ENCODE assay signal across 15 cellular contexts in the genomic region with DNA sequence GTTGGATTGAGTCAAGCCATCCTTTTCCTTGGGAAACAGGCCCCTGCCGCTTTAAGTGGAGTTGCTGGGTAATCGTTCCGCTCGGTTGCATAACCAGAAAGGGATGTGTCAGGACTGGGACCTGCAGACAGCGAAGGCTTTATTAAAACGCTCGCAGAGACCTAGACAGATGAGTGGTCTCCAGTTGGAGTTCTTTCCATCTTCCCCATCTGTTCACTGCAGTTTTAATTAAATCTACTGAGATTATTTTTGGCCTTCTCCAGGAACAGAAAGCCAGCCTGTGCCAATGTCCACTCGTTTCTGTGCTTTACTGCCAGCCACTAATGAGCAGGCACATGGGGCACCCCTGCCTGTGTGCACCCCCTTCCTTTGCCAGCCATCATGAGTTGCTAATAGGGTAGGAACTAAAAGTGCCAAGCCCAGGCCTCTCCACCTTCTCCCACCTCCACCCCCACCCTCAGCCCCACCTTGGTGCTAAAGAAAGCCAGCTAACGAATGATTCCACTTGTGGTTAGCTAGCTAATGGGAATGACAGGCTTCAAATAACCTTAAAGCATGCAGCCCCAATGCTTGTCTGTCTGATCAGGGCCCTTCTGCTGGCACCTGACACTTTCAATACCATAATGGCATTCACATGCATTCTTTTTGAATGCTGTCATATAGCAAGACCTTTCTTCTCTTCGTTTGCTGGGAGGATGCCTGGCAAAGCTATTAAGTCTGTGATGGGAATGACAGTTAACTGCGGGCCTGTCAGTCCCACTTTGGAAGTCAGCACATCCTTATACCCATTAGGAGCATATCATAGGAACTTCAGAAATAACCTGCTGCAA.
DNase-seq lines count a peak whose midpoint lies in the region; ATAC-seq and TF ChIP-seq lines count a peak whose summit lies in the region.
"Had no signal": no experiment of that assay in that cellular context is flagged by ENCODE, and none has a peak within 500 bp of the region (broad histone marks: within the 10 kb centered on the region; RNA-seq: fewer than 3 reads in every experiment).

No MANE protein-coding gene starts in this region.

- no peak overlapping the region for H3K23ac ChIP-seq in trophoblast cell (ENCODE audit: low read length)

- no peak overlapping the region for H3K27ac Mint-ChIP-seq in CD8-positive, alpha-beta T cell

- peak overlapping the region; percentile 43 for H3K14ac ChIP-seq in trophoblast cell (ENCODE audit: low read length)

- POLR2A ChIA-PET in CD8-positive, alpha-beta T cell (lab: Charles Lee), result no interaction called here

- peak; percentile 31 for ATAC-seq in esophagus mucosa
- no peak for ATAC-seq in CD8-positive, alpha-beta T cell
- ATAC-seq: K562 had no signal

- TF ChIP-seq EP300 in transverse colon (IDR thresholded peaks at IDR 0.05; ENCODE audit: low read depth), result no peak

- peak overlapping the region; percentile 34 for H4K91ac ChIP-seq in trophoblast cell (ENCODE audit: low read depth, low read length)

- peak overlapping the region; percentile 64 for H2BK120ac ChIP-seq in trophoblast cell (ENCODE audit: insufficient read depth, low read length, poor library complexity)

- no peaks in the 10 kb centered on the region for H3K9me3 Mint-ChIP-seq in CD8-positive, alpha-beta T cell

- H3K36me3 Mint-ChIP-seq in CD8-positive, alpha-beta T cell, result no peaks in the 10 kb centered on the region

- no peak overlapping the region for H2AK5ac ChIP-seq in trophoblast cell (ENCODE audit: low read length)

- H2AFZ ChIP-seq in trophoblast cell (ENCODE audit: insufficient read depth, low read length, poor library complexity), result no peak overlapping the region

- peak overlapping the region; percentile 26 for H2BK12ac ChIP-seq in trophoblast cell (ENCODE audit: low read length)

- DNase-seq in HPDE6-E6E7 (ENCODE audit: extremely low spot score) (peak; percentile 28), NCI-H524 treated with DMSO at 0.1 percent for 48 hours (lab: John Stamatoyannopoulos, UW) (peak; percentile 96), trophoblast cell (peak; percentile 60 to 63), H7 (no peak), vagina (ENCODE audit: extremely low spot score in 2 of 2) (no peak), transverse colon (no peak)
- no peak for DNase-seq in CD8-positive, alpha-beta T cell
- DNase-seq: activated CD8-positive, alpha-beta memory T cell treated with anti-CD3 and anti-CD28 coated beads, Interleukin-2, amount 50 U/mL, for 48 hours; DMS53; kidney had no signal

- CTCF ChIA-PET in CD8-positive, alpha-beta T cell (lab: Charles Lee), result interaction anchor here (1.8 kb wide), 1 partner anchor 9 kb away, joined by 4 read pairs; no protein-coding TSS in a partner anchor

- H3K9ac ChIP-seq in trophoblast cell (ENCODE audit: low read length), result no peak overlapping the region

- H4K12ac ChIP-seq in trophoblast cell (ENCODE audit: low read depth, low read length), result no peak overlapping the region

- no peaks in the 10 kb centered on the region for H3K4me1 Mint-ChIP-seq in CD8-positive, alpha-beta T cell (ENCODE audit: low read depth)

- peak overlapping the region; percentile 72 for H3K18ac ChIP-seq in trophoblast cell (ENCODE audit: low read length)

- peak overlapping the region; percentile 57 for H2BK5ac ChIP-seq in trophoblast cell (ENCODE audit: low read depth, low read length, poor library complexity)

- no peak overlapping the region for H3K4ac ChIP-seq in trophoblast cell (ENCODE audit: low read depth, low read length)

- TF ChIP-seq POLR2A in vagina (IDR thresholded peaks at IDR 0.05) (no peak), transverse colon (IDR thresholded peaks at IDR 0.05) (no peak)

- TF ChIP-seq CTCF in vagina (IDR thresholded peaks at IDR 0.05), result no peak
- TF ChIP-seq CTCF in transverse colon (IDR thresholded peaks at IDR 0.05), result no peak
- TF ChIP-seq CTCF in CD8-positive, alpha-beta T cell (IDR thresholded peaks at IDR 0.05), result no peak

- H3K79me1 ChIP-seq in trophoblast cell (ENCODE audit: low read length), result peaks cover 11% of the 10 kb centered on the region

- no peaks in the 10 kb centered on the region for H3K27me3 ChIP-seq in trophoblast cell (ENCODE audit: insufficient read depth, low read length)
- no peaks in the 10 kb centered on the region; the same call in 1 of the 2 replicates for H3K27me3 ChIP-seq in H7 (ENCODE audit: control insufficient read depth, insufficient read depth, low read length)
- H3K27me3 ChIP-seq in vagina, result no peaks in the 10 kb centered on the region
- H3K27me3 ChIP-seq in transverse colon, result no peaks in the 10 kb centered on the region
- H3K27me3 ChIP-seq in CD8-positive, alpha-beta T cell (ENCODE audit: insufficient read depth, low read length), result no peaks in the 10 kb centered on the region
- H3K27me3 ChIP-seq: ascending aorta had no signal

- H3K36me3 ChIP-seq in trophoblast cell (ENCODE audit: control insufficient read depth in 1 of 2, insufficient read depth in 2 of 2, low read length in 2 of 2) (no peaks in the 10 kb centered on the region), H7 (replicated peaks; ENCODE audit: control insufficient read depth, insufficient read depth, low read length) (no peaks in the 10 kb centered on the region), vagina (no peaks in the 10 kb centered on the region), transverse colon (no peaks in the 10 kb centered on the region)
- no peaks in the 10 kb centered on the region for H3K36me3 ChIP-seq in CD8-positive, alpha-beta T cell (ENCODE audit: insufficient read depth, low read length)
- H3K36me3 ChIP-seq: ascending aorta, prostate gland, thoracic aorta had no signal

- no peaks in the 10 kb centered on the region for H3K9me3 ChIP-seq in trophoblast cell (ENCODE audit: insufficient read depth, low read depth, low read length)
- no peaks in the 10 kb centered on the region for H3K9me3 ChIP-seq in vagina
- H3K9me3 ChIP-seq in transverse colon, result no peaks in the 10 kb centered on the region
- no peaks in the 10 kb centered on the region for H3K9me3 ChIP-seq in CD8-positive, alpha-beta T cell (ENCODE audit: low read length)
- H3K9me3 ChIP-seq: ascending aorta, prostate gland, thoracic aorta had no signal

- no CpG with 5 or more reads among the region's 11 CpGs for WGBS in trophoblast cell (ENCODE audit: extremely low coverage, insufficient coverage, insufficient read length)
- 79 to 93% methylated on average over 3 to 11 of the region's 11 CpGs for WGBS in transverse colon (ENCODE audit: low coverage in 1 of 2), 2 donors

- H3K4me3 Mint-ChIP-seq in CD8-positive, alpha-beta T cell, result no peak overlapping the region

- peak overlapping the region; percentile 78 for H3K27ac ChIP-seq in trophoblast cell (ENCODE audit: low read depth, low read length)
- H3K27ac ChIP-seq in vagina, result no peak overlapping the region
- no peak overlapping the region for H3K27ac ChIP-seq in transverse colon
- H3K27ac ChIP-seq in CD8-positive, alpha-beta T cell (ENCODE audit: low read depth, low read length), result no peak overlapping the region
- H3K27ac ChIP-seq: ascending aorta, prostate gland, thoracic aorta had no signal

- H4K8ac ChIP-seq in trophoblast cell (ENCODE audit: low read depth, low read length), result peak overlapping the region; percentile 49

- no peaks in the 10 kb centered on the region for H3K79me2 ChIP-seq in trophoblast cell (ENCODE audit: control insufficient read depth, insufficient read depth, low read length, poor library complexity)

- in situ Hi-C loops in transverse colon (cut with MboI; ENCODE audit: low pct_ligation_motif_present in 1 of 4, low pct_unique_long_range_greater_than_20kb in 1 of 4, low sequenced_read_pairs in 3 of 4), result no loop called here

- H3K4me1 ChIP-seq in trophoblast cell (ENCODE audit: control insufficient read depth in 1 of 2, insufficient read depth in 2 of 2, low read length in 2 of 2) (peaks cover 20 to 25% of the 10 kb centered on the region in 2 experiments), vagina (no peaks in the 10 kb centered on the region), transverse colon (peaks cover 0 to 19% (median 10%) of the 10 kb centered on the region in 4 donors)
- H3K4me1 ChIP-seq in CD8-positive, alpha-beta T cell (ENCODE audit: insufficient read depth, low read length), result no peaks in the 10 kb centered on the region
- H3K4me1 ChIP-seq: ascending aorta, prostate gland had no signal

- no peaks in the 10 kb centered on the region for H3K27me3 Mint-ChIP-seq in CD8-positive, alpha-beta T cell (ENCODE audit: low read depth)

- H3K4me3 ChIP-seq in trophoblast cell (ENCODE audit: low read depth, low read length) (no peak overlapping the region), H7 (ENCODE audit: insufficient read depth, low read depth, low read length) (no peak overlapping the region), vagina (no peak overlapping the region), transverse colon (no peak overlapping the region)
- no peak overlapping the region for H3K4me3 ChIP-seq in CD8-positive, alpha-beta T cell (ENCODE audit: low read depth, low read length)
- H3K4me3 ChIP-seq: ascending aorta, K562, prostate gland, thoracic aorta had no signal

- intact Hi-C loops in vagina (cut with DNase I) (no loop called here), transverse colon (cut with DNase I; ENCODE audit: low total_unique reads) (no loop called here)
- intact Hi-C loops in CD8-positive, alpha-beta T cell (cut with DNase I, micrococcal nuclease), result no loop called here

- peak overlapping the region; percentile 42 for H3K4me2 ChIP-seq in trophoblast cell (ENCODE audit: low read length)

Comparison
In these comparisons a context has a peak if more than half of its experiments do, and no peak if none do; other contexts are left out.
1. DNase-seq: peak in HPDE6-E6E7 (single experiment), NCI-H524 treated with DMSO at 0.1 percent for 48 hours (single experiment) and trophoblast cell (2 of 2); none in H7 (single experiment), vagina (0 of 2), transverse colon (single experiment) and CD8-positive, alpha-beta T cell (0 of 7).